ENCODE assay signal across 8 cellular contexts in genomic region chr4:139084425-139085093, GRCh38.
DNase-seq lines count a peak whose midpoint lies in the region; ATAC-seq, FAIRE-seq and TF ChIP-seq lines count a peak whose summit lies in the region.

No MANE protein-coding gene starts in this region.

- H3K27me3 ChIP-seq in HUES64 (ENCODE audit: insufficient read depth, low read length) (no peaks in the 10 kb centered on the region), thymus (ENCODE audit: control insufficient read depth, insufficient read depth) (no peaks in the 10 kb centered on the region)

- peak overlapping the region; percentile 79 for H3K9ac ChIP-seq in HUES64 (ENCODE audit: low read depth, low read length)

- DNase-seq in D721Med (ENCODE audit: insufficient read length, low spot score), result no peak
- DNase-seq in left kidney (ENCODE audit: low read depth, low spot score), result peak; percentile 39
- DNase-seq in AG20443 (ENCODE audit: low spot score), result no peak
- no peak for DNase-seq in COR-L47 (lab: John Stamatoyannopoulos, UW)

- H3K36me3 ChIP-seq in HUES64 (ENCODE audit: insufficient read depth, low read length), result no peaks in the 10 kb centered on the region
- H3K36me3 ChIP-seq in thymus (ENCODE audit: control insufficient read depth, insufficient read depth), result no peaks in the 10 kb centered on the region

- H3K4me1 ChIP-seq in HUES64 (ENCODE audit: insufficient read depth, low read length) (peaks cover 18% of the 10 kb centered on the region), thymus (ENCODE audit: control insufficient read depth, insufficient read depth, low read length) (no peaks in the 10 kb centered on the region)

- TF ChIP-seq CTCF in D721Med (IDR thresholded peaks at IDR 0.05; ENCODE audit: insufficient read depth, missing control alignments), result no peak

- FAIRE-seq in D721Med (lab: Jason Lieb, UNC), result peak; percentile 76

- H3K27ac ChIP-seq in HUES64 (ENCODE audit: low read depth, low read length) (peak overlapping the region; percentile 97), angular gyrus (ENCODE audit: low read depth, low read length) (peak overlapping the region; percentile 94), thymus (ENCODE audit: low read depth) (peak overlapping the region; percentile 90)

- under 1% methylated on average over 32 of the region's 32 CpGs for WGBS in HUES64
- WGBS in thymus, result under 1% methylated on average over 32 of the region's 32 CpGs

- H3K4me3 ChIP-seq in HUES64 (ENCODE audit: low read length), result peak overlapping the region; percentile 75
- peak overlapping the region; percentile 58 for H3K4me3 ChIP-seq in thymus (ENCODE audit: low read length)

- H3K9me3 ChIP-seq in HUES64 (ENCODE audit: insufficient read depth, low read depth, low read length) (no peaks in the 10 kb centered on the region), thymus (ENCODE audit: control insufficient read depth) (no peaks in the 10 kb centered on the region)

- no peak for ATAC-seq in HG03139 (IDR thresholded peaks at IDR 0.05; ENCODE audit: unreplicated experiment)
